In genomic region chr3:143971367-143972154, GRCh38 we compare ENCODE assay signal across 8 cellular contexts. TPM values are rescaled to one million over a fixed set of nuclear protein-coding genes. Genes with fewer than 3 reads are reported as not detected.
A peak's percentile ranks its signal among the peaks of the same experiment; 100 is the strongest.
DNase-seq lines count a peak whose midpoint lies in the region; ATAC-seq, FAIRE-seq and TF ChIP-seq lines count a peak whose summit lies in the region.

DIPK2A (plus strand) TSS chr3:143971823; CDS start chr3:143972333, 510 bp downstream.

- no peaks in the 10 kb centered on the region for H3K4me1 ChIP-seq in IMR-90 (ENCODE audit: control insufficient read depth, insufficient read depth, low read length)
- H3K4me1 ChIP-seq in OCI-LY7 (ENCODE audit: insufficient read depth, low read length, poor library complexity, severe bottlenecking), result peaks cover 20% of the 10 kb centered on the region
- peaks cover 19% of the 10 kb centered on the region for H3K4me1 ChIP-seq in endothelial cell of umbilical vein (ENCODE audit: control insufficient read depth, extremely low read depth, insufficient read depth, low read length)

- no peaks in the 10 kb centered on the region; the same call in 1 of the 2 replicates for H4K20me1 ChIP-seq in IMR-90 (ENCODE audit: insufficient read depth, low read length)
- H4K20me1 ChIP-seq in OCI-LY7 (ENCODE audit: insufficient read depth, low read length), result peaks cover 31% of the 10 kb centered on the region
- H4K20me1 ChIP-seq in endothelial cell of umbilical vein (replicated peaks; ENCODE audit: control insufficient read depth, extremely low read depth, insufficient read depth, low read length), result no peaks in the 10 kb centered on the region

- no peaks in the 10 kb centered on the region for H3K9me3 ChIP-seq in IMR-90 (ENCODE audit: control insufficient read depth, insufficient read depth, low read length)
- H3K9me3 ChIP-seq in OCI-LY7 (ENCODE audit: low read length), result no peaks in the 10 kb centered on the region
- H3K9me3 ChIP-seq in endothelial cell of umbilical vein (replicated peaks; ENCODE audit: control insufficient read depth, insufficient read depth, low read length), result no peaks in the 10 kb centered on the region

- CTCF ChIA-PET in IMR-90 (lab: Yijun Ruan, JAX), result interaction anchor here (0.6 to 1.2 kb wide), 5 partner anchors 14 to 1592 kb away, joined by 3 read pairs; no protein-coding TSS in a partner anchor
- CTCF ChIA-PET in OCI-LY7 (lab: Charles Lee; ENCODE audit: unreplicated experiment), result interaction anchor here (0.6 to 0.9 kb wide), 3 partner anchors 42 to 1092 kb away, joined by 3 read pairs; no protein-coding TSS in a partner anchor
- CTCF ChIA-PET in endothelial cell of umbilical vein (lab: Charles Lee), result interaction anchor here (0.7 to 2.3 kb wide), 10 partner anchors 8 to 1835 kb away, joined by 3 to 26 read pairs (median 6); no protein-coding TSS in a partner anchor

- peak within 1 kb of the TSS; percentile 94 for H4K91ac ChIP-seq in IMR-90 (ENCODE audit: insufficient read depth, low read depth, low read length)

- peak within 1 kb of the TSS; percentile 96 for H2BK20ac ChIP-seq in IMR-90 (ENCODE audit: low read depth, low read length)

- peak within 1 kb of the TSS; percentile 82 for H3K18ac ChIP-seq in IMR-90 (ENCODE audit: low read depth, low read length)

- TF ChIP-seq CTCF in IMR-90 (conservative IDR thresholded peaks at IDR 0.05; ENCODE audit: low read depth, low read length) (0 out of 2 replicates have a peak, but pooled peaks have one; percentile 5), OCI-LY7 (conservative IDR thresholded peaks at IDR 0.05; ENCODE audit: low read length) (no peak), endothelial cell of umbilical vein (IDR thresholded peaks at IDR 0.05; ENCODE audit: extremely low read depth in 1 of 2, insufficient read depth in 1 of 2, low read depth in 1 of 2, low read length in 2 of 2) (no peak)

- peak within 1 kb of the TSS; percentile 99 for H3K4ac ChIP-seq in IMR-90 (ENCODE audit: low read depth, low read length)

- H3K4me3 ChIP-seq in IMR-90 (ENCODE audit: insufficient read depth, low read depth, low read length) (peak within 1 kb of the TSS; percentile 51), OCI-LY7 (ENCODE audit: low read depth, low read length, poor library complexity, severe bottlenecking) (peak within 1 kb of the TSS; percentile 89), endothelial cell of umbilical vein (replicated peaks in 1 of 3; ENCODE audit: insufficient read depth in 1 of 3, low read depth in 1 of 3, low read length in 3 of 3) (peak within 1 kb of the TSS; percentile 62 to 98 (median 81))

- H4K5ac ChIP-seq in IMR-90 (ENCODE audit: low read depth, low read length), result peak within 1 kb of the TSS; percentile 76

- H4K8ac ChIP-seq in IMR-90 (ENCODE audit: low read depth in 2 of 2, low read length in 2 of 2), result peak within 1 kb of the TSS; percentile 74 to 98

- POLR2A ChIA-PET in IMR-90 (lab: Charles Lee; ENCODE audit: unreplicated experiment) (interaction anchor here (0.5 to 1.4 kb wide), 4 partner anchors 36 to 741 kb away, joined by 3 to 9 read pairs (median 4); no protein-coding TSS in a partner anchor), OCI-LY7 (lab: Charles Lee) (interaction anchor here (0.6 to 3.5 kb wide), 31 partner anchors 8 to 1639 kb away, joined by 3 to 25 read pairs (median 5); partner anchors contain the start of genes SLC9A9 and U2SURP), endothelial cell of umbilical vein (lab: Charles Lee) (interaction anchor here (0.6 to 2.0 kb wide), 17 partner anchors 14 to 1820 kb away, joined by 3 to 29 read pairs (median 3); partner anchors contain the start of genes SLC9A9 and U2SURP)

- H3K36me3 ChIP-seq in IMR-90 (ENCODE audit: control insufficient read depth, insufficient read depth, low read length) (no peaks in the 10 kb centered on the region), OCI-LY7 (ENCODE audit: insufficient read depth, low read length) (no peaks in the 10 kb centered on the region), endothelial cell of umbilical vein (ENCODE audit: control insufficient read depth in 2 of 2, extremely low read depth in 1 of 2, insufficient read depth in 2 of 2, low read length in 2 of 2) (no peaks in the 10 kb centered on the region)

- WGBS in IMR-90 (ENCODE audit: extremely low coverage in 2 of 2, insufficient read length in 1 of 2), 2 experiments, result 0% methylated on average over 1 of the region's 70 CpGs; no CpG with 5 or more reads in 1 of the 2 experiments

- H3K9ac ChIP-seq in IMR-90 (ENCODE audit: low read depth, low read length) (peak within 1 kb of the TSS; percentile 89), endothelial cell of umbilical vein (replicated peaks; ENCODE audit: extremely low read depth, insufficient read depth, low read length) (peak within 1 kb of the TSS; percentile 96)

- H3K23ac ChIP-seq in IMR-90 (ENCODE audit: low read depth, low read length), result peak within 1 kb of the TSS; percentile 100

- TF ChIP-seq POLR2A in IMR-90 (IDR thresholded peaks at IDR 0.05; ENCODE audit: low read depth, low read length) (peak; percentile 97), endothelial cell of umbilical vein (IDR thresholded peaks at IDR 0.05; ENCODE audit: low read depth, low read length) (peak; percentile 85)

- dilution Hi-C loops in IMR-90 (cut with HindIII; ENCODE audit: low sequenced_read_pairs, unreplicated experiment), result no loop called here
- dilution Hi-C loops in endothelial cell of umbilical vein (cut with MboI; ENCODE audit: extremely low pct_ligation_motif_present, low sequenced_read_pairs), result no loop called here

- peaks cover 0 to 7% of the 10 kb centered on the region in 2 experiments; a peak in 2 of 4 replicates for H3K79me1 ChIP-seq in IMR-90 (ENCODE audit: low read depth in 1 of 2, low read length in 2 of 2)

- H3K14ac ChIP-seq in IMR-90 (replicated peaks; ENCODE audit: low read depth, low read length), result peak within 1 kb of the TSS; percentile 100

- BruUV-seq in IMR-90 (replicated peaks; lab: Mats Ljungman, UMichigan) (no TSS peak), OCI-LY7 (replicated peaks; lab: Mats Ljungman, UMichigan) (no TSS peak), endothelial cell of umbilical vein (replicated peaks; lab: Mats Ljungman, UMichigan) (no TSS peak)

- peak within 1 kb of the TSS; percentile 93; the same call in 2 of the 3 replicates for H2BK15ac ChIP-seq in IMR-90 (ENCODE audit: low read depth, low read length)

- in situ Hi-C loops in IMR-90 (cut with MboI; ENCODE audit: low sequenced_read_pairs), result no loop called here

- ATAC-seq in GM21529 (IDR thresholded peaks at IDR 0.05; ENCODE audit: unreplicated experiment) (peak; percentile 53), IMR-90 (ENCODE audit: low read depth) (peak; percentile 79)

- intact Hi-C loops in IMR-90 (cut with micrococcal nuclease) (loop anchor here (1.0 to 10.0 kb wide), 6 partner anchors 171 to 1796 kb away; no protein-coding TSS in a partner anchor), OCI-LY7 (cut with micrococcal nuclease; ENCODE audit: unreplicated experiment) (loop anchor here (2.0 to 10.0 kb wide), 5 partner anchors 57 to 1947 kb away; partner anchors contain the start of genes PLS1, SLC9A9 and U2SURP), endothelial cell of umbilical vein (cut with micrococcal nuclease) (loop anchor here (1.0 to 10.0 kb wide), 10 partner anchors 84 to 1063 kb away; no protein-coding TSS in a partner anchor)

- peak within 1 kb of the TSS; percentile 52; the same call in 1 of the 2 replicates for H2AK5ac ChIP-seq in IMR-90 (ENCODE audit: low read depth, low read length)

- peak; percentile 75 for FAIRE-seq in endothelial cell of umbilical vein (lab: Jason Lieb, UNC)

- H2AFZ ChIP-seq in IMR-90 (replicated peaks; ENCODE audit: low read length, poor library complexity), result peak within 1 kb of the TSS; percentile 99
- peak within 1 kb of the TSS; percentile 87 for H2AFZ ChIP-seq in OCI-LY7 (ENCODE audit: low read length)
- peak within 1 kb of the TSS; percentile 93 for H2AFZ ChIP-seq in endothelial cell of umbilical vein (ENCODE audit: low read depth, low read length)

- peak within 1 kb of the TSS; percentile 96 for H3K56ac ChIP-seq in IMR-90 (ENCODE audit: extremely low read depth, insufficient read depth, low read length)

- H3K4me2 ChIP-seq in IMR-90 (ENCODE audit: low read depth, low read length), result peak within 1 kb of the TSS; percentile 94
- H3K4me2 ChIP-seq in OCI-LY7 (ENCODE audit: low read length), result peak within 1 kb of the TSS; percentile 90
- peak within 1 kb of the TSS; percentile 95 for H3K4me2 ChIP-seq in endothelial cell of umbilical vein (ENCODE audit: insufficient read depth, low read length)

- DNase-seq in DMS 273 treated with DMSO at 0.1 percent for 48 hours (lab: John Stamatoyannopoulos, UW) (peak; percentile 94), IMR-90 (peak; percentile 93), OCI-LY7 (ENCODE audit: low spot score) (peak; percentile 94), activated T-cell treated with anti-CD3 and anti-CD28 coated beads for 1 hour (ENCODE audit: low read depth) (peak; percentile 95), endothelial cell of umbilical vein (ENCODE audit: low read depth, low spot score) (peak; percentile 97), midbrain (lab: John Stamatoyannopoulos, UW) (peak; percentile 99)
- peak; percentile 88 to 94 for DNase-seq in stimulated activated CD8-positive, alpha-beta memory T cell treated with anti-CD3 and anti-CD28 coated beads, Interleukin-15, amount 100 ng/mL, for 48 hours (ENCODE audit: low read depth in 2 of 2)

- H2BK5ac ChIP-seq in IMR-90 (ENCODE audit: low read depth, low read length, poor library complexity, severe bottlenecking), result peak within 1 kb of the TSS; percentile 94

- H3K9me2 ChIP-seq in OCI-LY7 (ENCODE audit: insufficient read depth, low read length), result no peaks in the 10 kb centered on the region

- no peaks in the 10 kb centered on the region for H3K27me3 ChIP-seq in IMR-90 (ENCODE audit: control insufficient read depth, insufficient read depth, low read length)
- no peaks in the 10 kb centered on the region for H3K27me3 ChIP-seq in endothelial cell of umbilical vein (ENCODE audit: control insufficient read depth in 2 of 2, insufficient read depth in 2 of 2, low read length in 2 of 2)

- peak within 1 kb of the TSS; percentile 98 for H2BK120ac ChIP-seq in IMR-90 (ENCODE audit: low read depth, low read length)

- peak within 1 kb of the TSS; percentile 89 for H2AK9ac ChIP-seq in IMR-90 (replicated peaks; ENCODE audit: low read depth, low read length, poor library complexity)

- H3K79me2 ChIP-seq in OCI-LY7 (ENCODE audit: insufficient read depth, low read depth, low read length) (peaks cover 38% of the 10 kb centered on the region), endothelial cell of umbilical vein (ENCODE audit: control insufficient read depth, insufficient read depth, low read length) (peaks cover 40% of the 10 kb centered on the region)

- H3K9me1 ChIP-seq in IMR-90 (ENCODE audit: insufficient read depth, low read length), result no peaks in the 10 kb centered on the region
- H3K9me1 ChIP-seq in endothelial cell of umbilical vein (replicated peaks; ENCODE audit: control insufficient read depth, extremely low read depth, insufficient read depth, low read length), result no peaks in the 10 kb centered on the region

- TF ChIP-seq RAD21 in IMR-90 (IDR thresholded peaks at IDR 0.05; ENCODE audit: low read length), result no peak

- H3K27ac ChIP-seq in IMR-90 (ENCODE audit: insufficient read depth, low read length) (peak within 1 kb of the TSS; percentile 86), OCI-LY7 (ENCODE audit: low read depth, low read length, poor library complexity, severe bottlenecking) (peak within 1 kb of the TSS; percentile 94), endothelial cell of umbilical vein (ENCODE audit: insufficient read depth, low read depth, low read length) (peak within 1 kb of the TSS; percentile 90)

RNA-seq across cellular contexts. Expression of gene DIPK2A, which starts in this region (rescaled TPM):
- 14.0 and 31.7 TPM in 2 replicates for total RNA-seq in IMR-90 (2012; rRNA removed)
- polyA plus RNA-seq in IMR-90 (2012; rRNA removed), result 9.3 and 15.5 TPM in 2 replicates
- polyA plus RNA-seq in IMR-90 (2012; cell fraction: cytosol; rRNA removed), result 4.7 and 4.8 TPM in 2 replicates
- polyA plus RNA-seq in IMR-90 (2012; cell fraction: nucleus; rRNA removed; ENCODE audit: low replicate concordance), result 2.9 and 3.1 TPM in 2 replicates
- total RNA-seq in OCI-LY7 (2014; rRNA removed; shearing (Covaris generic)), result 39.6 and 58.3 TPM in 2 replicates
- 22.7 and 28.6 TPM in 2 replicates for total RNA-seq in OCI-LY7 (2022)
- total RNA-seq in endothelial cell of umbilical vein, result 40.6 and 43.0 TPM in 2 replicates
- polyA plus RNA-seq in endothelial cell of umbilical vein, result 18.9 and 50.7 TPM in 2 replicates
- 19.5 and 22.7 TPM in 2 replicates for polyA plus RNA-seq in endothelial cell of umbilical vein (2011; cell fraction: cytosol; rRNA removed)
- 15.9 and 17.5 TPM in 2 replicates for polyA plus RNA-seq in endothelial cell of umbilical vein (2011; cell fraction: nucleus; rRNA removed)
- polyA plus RNA-seq in endothelial cell of umbilical vein (2012), result 16.7 and 31.3 TPM in 2 replicates
- 84.8 and 114 TPM in 2 replicates for polyA minus RNA-seq in endothelial cell of umbilical vein
- polyA minus RNA-seq in endothelial cell of umbilical vein (2011; cell fraction: cytosol; rRNA and poly(A)+ RNA removed), result 40.4 TPM
- 64.6 and 76.7 TPM in 2 replicates for polyA minus RNA-seq in endothelial cell of umbilical vein (2011; cell fraction: nucleus; rRNA and poly(A)+ RNA removed)

Comparison
In these comparisons a context has a peak if more than half of its experiments do, and no peak if none do; other contexts are left out.
1. Peak in every context shown above with its lines: DNase-seq, ATAC-seq, H3K4me3 ChIP-seq and H3K27ac ChIP-seq.